ENCODE assay signal across 25 cellular contexts in genomic region chr6:89966250-89966588, GRCh38.
DNase-seq lines count a peak whose midpoint lies in the region; ATAC-seq and TF ChIP-seq lines count a peak whose summit lies in the region.
"Had no signal": no experiment of that assay in that cellular context is flagged by ENCODE, and none has a peak within 500 bp of the region (broad histone marks: within the 10 kb centered on the region; RNA-seq: fewer than 3 reads in every experiment).

No MANE protein-coding gene starts in this region.

- no peak for DNase-seq in CD4-positive, alpha-beta T cell
- DNase-seq in SK-N-SH (peak; percentile 68), cerebellar cortex (ENCODE audit: low spot score) (peak; percentile 39), PC-3 (no peak), DMS53 (lab: John Stamatoyannopoulos, UW) (no peak)
- DNase-seq: activated CD8-positive, alpha-beta memory T cell treated with anti-CD3 and anti-CD28 coated beads, Interleukin-2, amount 50 U/mL, for 48 hours; central memory CD4-positive, alpha-beta T cell; COR-L47; effector CD4-positive, alpha-beta T cell; esophagus squamous epithelium; heart left ventricle; immature natural killer cell; lower lobe of right lung; MG63; natural killer cell; NCI-H2029; NCI-H774; stimulated activated CD4-positive, alpha-beta T cell treated with anti-CD3 and anti-CD28 coated beads, Interleukin-4, amount 100 ng/mL, for 24 hours; thyroid gland had no signal

- H3K9ac ChIP-seq in SK-N-SH, result no peak overlapping the region
- no peak overlapping the region for H3K9ac ChIP-seq in PC-3 (ENCODE audit: low read length)

- H3K4me1 ChIP-seq in HEK293 (ENCODE audit: control insufficient read depth, insufficient read depth, low read length) (no peaks in the 10 kb centered on the region; the same call in 1 of the 2 replicates), SK-N-SH (ENCODE audit: control insufficient read depth in 1 of 2, insufficient read depth in 2 of 2, low read depth in 1 of 2, low read length in 1 of 2) (peaks cover 0 to 26% of the 10 kb centered on the region in 2 experiments; a peak in 2 of 4 replicates), PC-3 (ENCODE audit: insufficient read depth, low read length) (peaks cover 11% of the 10 kb centered on the region)
- H3K4me1 ChIP-seq: esophagus squamous epithelium, lower lobe of right lung, thyroid gland had no signal

- no peaks in the 10 kb centered on the region for H3K9me3 ChIP-seq in CD4-positive, alpha-beta T cell (ENCODE audit: control insufficient read depth, low read length)
- H3K9me3 ChIP-seq in HEK293 (ENCODE audit: control insufficient read depth, insufficient read depth, low read depth, low read length) (no peaks in the 10 kb centered on the region), SK-N-SH (no peaks in the 10 kb centered on the region), PC-3 (ENCODE audit: low read length) (no peaks in the 10 kb centered on the region)
- H3K9me3 ChIP-seq: esophagus squamous epithelium, heart left ventricle, lower lobe of right lung, MG63, thyroid gland had no signal

- intact Hi-C loops in CD4-positive, alpha-beta T cell (cut with DNase I, micrococcal nuclease), result no loop called here
- intact Hi-C loops in PC-3 (cut with micrococcal nuclease), result no loop called here

- no peak for ATAC-seq in CD4-positive, alpha-beta T cell (ENCODE audit: poor library complexity)
- no peak for ATAC-seq in GM21390 (IDR thresholded peaks at IDR 0.05; ENCODE audit: unreplicated experiment)
- no peak for ATAC-seq in PC-3
- no peak for ATAC-seq in HG03565 (IDR thresholded peaks at IDR 0.05; ENCODE audit: unreplicated experiment)
- ATAC-seq: GM12878, heart left ventricle, HepG2, lower lobe of right lung, natural killer cell had no signal

- H3K27ac Mint-ChIP-seq in CD4-positive, alpha-beta T cell, result peak overlapping the region; percentile 45

- H2AFZ ChIP-seq in SK-N-SH (ENCODE audit: low read depth) (no peak overlapping the region), PC-3 (ENCODE audit: low read length) (no peak overlapping the region)

- H3K4me3 ChIP-seq in HEK293 (ENCODE audit: low read depth, low read length) (no peak overlapping the region), SK-N-SH (ENCODE audit: low read depth in 2 of 2, low read length in 1 of 2) (no peak overlapping the region), PC-3 (ENCODE audit: low read length) (no peak overlapping the region)
- H3K4me3 ChIP-seq: esophagus squamous epithelium, GM12878, heart left ventricle, lower lobe of right lung, MG63, skin epidermis, thyroid gland had no signal

- no peaks in the 10 kb centered on the region for H3K9me3 Mint-ChIP-seq in CD4-positive, alpha-beta T cell
- H3K9me3 Mint-ChIP-seq: immature natural killer cell, natural killer cell had no signal

- H3K27me3 ChIP-seq in CD4-positive, alpha-beta T cell (ENCODE audit: control insufficient read depth, insufficient read depth, low read length), result no peaks in the 10 kb centered on the region
- H3K27me3 ChIP-seq in SK-N-SH (ENCODE audit: insufficient read depth) (0 out of 2 replicates have a peak, but pooled peaks cover 5% of the 10 kb centered on the region), PC-3 (ENCODE audit: low read length) (no peaks in the 10 kb centered on the region)
- H3K27me3 ChIP-seq: esophagus squamous epithelium, heart left ventricle, thyroid gland had no signal

- H3F3A ChIP-seq in SK-N-SH (replicated peaks; ENCODE audit: insufficient read depth), result no peaks in the 10 kb centered on the region
- H3F3A ChIP-seq in PC-3 (ENCODE audit: low read length, unreplicated experiment), result no peaks in the 10 kb centered on the region

- H4K20me1 ChIP-seq in SK-N-SH (ENCODE audit: insufficient read depth), result no peaks in the 10 kb centered on the region
- H4K20me1 ChIP-seq in PC-3 (ENCODE audit: low read length), result no peaks in the 10 kb centered on the region

- BruUV-seq in PC-3 (replicated peaks; lab: Mats Ljungman, UMichigan), result no TSS peak

- no peaks in the 10 kb centered on the region for H3K79me2 ChIP-seq in SK-N-SH (ENCODE audit: insufficient read depth)
- no peaks in the 10 kb centered on the region for H3K79me2 ChIP-seq in PC-3 (ENCODE audit: low read length)

- CTCF ChIA-PET in CD4-positive, alpha-beta T cell (lab: Charles Lee), result interaction anchor here (1.1 kb wide), 1 partner anchor 13 kb away, joined by 3 read pairs; no protein-coding TSS in a partner anchor
- CTCF ChIA-PET in HEK293 (lab: Yijun Ruan, JAX), result interaction anchor here (0.7 to 2.6 kb wide), 5 partner anchors 9 to 320 kb away, joined by 3 to 20 read pairs (median 4); no protein-coding TSS in a partner anchor
- CTCF ChIA-PET in SK-N-SH (lab: Yijun Ruan, JAX), result interaction anchor here (0.8 to 2.8 kb wide), 9 partner anchors 11 to 513 kb away, joined by 3 to 28 read pairs (median 7); no protein-coding TSS in a partner anchor
- CTCF ChIA-PET in PC-3 (lab: Charles Lee), result interaction anchor here (0.6 kb wide), 1 partner anchor 420 kb away, joined by 5 read pairs; no protein-coding TSS in a partner anchor

- POLR2A ChIA-PET in CD4-positive, alpha-beta T cell (lab: Charles Lee), result no interaction called here
- POLR2A ChIA-PET in HEK293 (lab: Yijun Ruan, JAX) (no interaction called here), SK-N-SH (lab: Yijun Ruan, JAX) (interaction anchor here (1.1 to 1.5 kb wide), 5 partner anchors 11 to 329 kb away, joined by 3 to 11 read pairs (median 4); no protein-coding TSS in a partner anchor), PC-3 (lab: Charles Lee; ENCODE audit: unreplicated experiment) (no interaction called here)

- TF ChIP-seq EP300 in SK-N-SH (IDR thresholded peaks at IDR 0.05; ENCODE audit: borderline replicate concordance in 1 of 2, low read depth in 1 of 2, low read length in 1 of 2), result peak in 1 of 2 experiments; percentile 81; a peak in 2 of 4 replicates

- H3K36me3 ChIP-seq in HEK293 (ENCODE audit: control insufficient read depth in 2 of 2, insufficient read depth in 1 of 2, low read length in 2 of 2) (no peaks in the 10 kb centered on the region), SK-N-SH (replicated peaks in 1 of 2; ENCODE audit: control insufficient read depth in 1 of 2, insufficient read depth in 2 of 2, low read length in 1 of 2) (no peaks in the 10 kb centered on the region), PC-3 (ENCODE audit: low read depth, low read length) (no peaks in the 10 kb centered on the region)
- H3K36me3 ChIP-seq: esophagus squamous epithelium, heart left ventricle, lower lobe of right lung, MG63, thyroid gland had no signal

- peaks cover 60% of the 10 kb centered on the region for H3K4me1 Mint-ChIP-seq in CD4-positive, alpha-beta T cell (ENCODE audit: low read depth)

- no peak for TF ChIP-seq CTCF in CD4-positive, alpha-beta T cell (IDR thresholded peaks at IDR 0.05)
- no peak for TF ChIP-seq CTCF in HEK293 (tag by site-specific recombination; IDR thresholded peaks at IDR 0.05)
- TF ChIP-seq CTCF in SK-N-SH (IDR thresholded peaks at IDR 0.05), result no peak
- no peak for TF ChIP-seq CTCF in PC-3 (conservative IDR thresholded peaks at IDR 0.05; ENCODE audit: low read depth, low read length)

- peak; percentile 6; the same call in 1 of the 2 replicates for TF ChIP-seq RAD21 in SK-N-SH (IDR thresholded peaks at IDR 0.05; ENCODE audit: low read length)

- no peak overlapping the region for H3K4me3 Mint-ChIP-seq in CD4-positive, alpha-beta T cell
- H3K4me3 Mint-ChIP-seq: immature natural killer cell, natural killer cell had no signal

- 54% methylated on average over 2 of the region's 2 CpGs for WGBS in SK-N-SH (ENCODE audit: low lambda C conversion rate)

- H3K9me2 ChIP-seq in SK-N-SH (no peaks in the 10 kb centered on the region), PC-3 (replicated peaks; ENCODE audit: low read length) (no peaks in the 10 kb centered on the region)

- no peak overlapping the region for H3K27ac ChIP-seq in CD4-positive, alpha-beta T cell (ENCODE audit: low read depth, low read length)
- no peak overlapping the region for H3K27ac ChIP-seq in HEK293 (ENCODE audit: extremely low read depth, low read depth, low read length)
- H3K27ac ChIP-seq in SK-N-SH (ENCODE audit: low read depth in 2 of 2, low read length in 1 of 2), result peak overlapping the region in 1 of 2 experiments; percentile 95; a peak in 2 of 4 replicates
- no peak overlapping the region for H3K27ac ChIP-seq in PC-3 (ENCODE audit: low read length)
- H3K27ac ChIP-seq: esophagus squamous epithelium, heart left ventricle, lower lobe of right lung, skin epidermis, thyroid gland had no signal

- H3K4me2 ChIP-seq in SK-N-SH, result no peak overlapping the region
- H3K4me2 ChIP-seq in PC-3 (ENCODE audit: low read length), result no peak overlapping the region

- H3K36me3 Mint-ChIP-seq in CD4-positive, alpha-beta T cell (ENCODE audit: low read depth), result peaks cover 54% of the 10 kb centered on the region
- H3K36me3 Mint-ChIP-seq: natural killer cell had no signal

- H3K27me3 Mint-ChIP-seq in CD4-positive, alpha-beta T cell, result no peaks in the 10 kb centered on the region

TF ChIP-seq in HEK293, 187 proteins besides CTCF, POLR2A, EP300 and RAD21:
- no peak for TF ChIP-seq ZNF174 (tag by site-specific recombination; IDR thresholded peaks at IDR 0.05)
- TF ChIP-seq YY2 (tag by site-specific recombination; IDR thresholded peaks at IDR 0.05), result 0 out of 2 replicates have a peak, but pooled peaks have one; percentile 34
- no peak for TF ChIP-seq ZNF544 (tag by site-specific recombination; IDR thresholded peaks at IDR 0.05)

TF ChIP-seq in SK-N-SH, 30 proteins besides CTCF, POLR2A, EP300 and RAD21 (continues in another document):
- peak; percentile 61 for TF ChIP-seq CHD2 (IDR thresholded peaks at IDR 0.05; ENCODE audit: low read length, partially characterized antibody)
- no peak for TF ChIP-seq SIN3A (IDR thresholded peaks at IDR 0.05; ENCODE audit: borderline replicate concordance, low read depth, low read length)
- no peak for TF ChIP-seq FOSL2 (IDR thresholded peaks at IDR 0.05; ENCODE audit: borderline replicate concordance, low read depth)
- no peak for TF ChIP-seq SMC3 (IDR thresholded peaks at IDR 0.05; ENCODE audit: low read depth, low read length)
- peak; percentile 86 for TF ChIP-seq RCOR1 (IDR thresholded peaks at IDR 0.05; ENCODE audit: low read length)
- TF ChIP-seq GATA2 (CRISPR knock-in tag; IDR thresholded peaks at IDR 0.05), result peak; percentile 57; the same call in 1 of the 2 replicates
- no peak for TF ChIP-seq PBX3 (IDR thresholded peaks at IDR 0.05)
- no peak for TF ChIP-seq RFX5 (IDR thresholded peaks at IDR 0.05; ENCODE audit: low read length)
- TF ChIP-seq RXRA (IDR thresholded peaks at IDR 0.05; ENCODE audit: borderline replicate concordance, low read depth), result no peak
- TF ChIP-seq EZH2phosphoT487 (IDR thresholded peaks at IDR 0.05; ENCODE audit: borderline replicate concordance, low read depth), result no peak

Comparison
In these comparisons a context has a peak if more than half of its experiments do, and no peak if none do; other contexts are left out.
1. DNase-seq: peak in SK-N-SH (single experiment) and cerebellar cortex (single experiment); none in CD4-positive, alpha-beta T cell (0 of 10), PC-3 (single experiment) and DMS53 (single experiment).